ENCODE assay signal across 32 cellular contexts in genomic region chr11:44847316-44847715, GRCh38.
"Had no signal": no experiment of that assay in that cellular context is flagged by ENCODE, and none has a peak within 500 bp of the region (broad histone marks: within the 10 kb centered on the region; RNA-seq: fewer than 3 reads in every experiment).

No MANE protein-coding gene starts in this region.

- H3K4me1 Mint-ChIP-seq: activated CD4-positive, alpha-beta T cell treated with anti-CD3 and anti-CD28 coated beads for 36 hours; activated CD4-positive, alpha-beta T cell treated with anti-CD3 and anti-CD28 coated beads, Interleukin-2, amount 10 ng/mL, durations not matched to agents 24 days and 14 days; activated CD8-positive, alpha-beta memory T cell treated with anti-CD3 and anti-CD28 coated beads, Interleukin-2, amount 10 ng/mL, durations not matched to agents 7 days and 5 days; activated naive CD4-positive, alpha-beta T cell treated with anti-CD3 and anti-CD28 coated beads, Interleukin-2, amount 50 U/mL, for 24 hours; activated naive CD8-positive, alpha-beta T cell treated with anti-CD3 and anti-CD28 coated beads for 36 hours; activated naive CD8-positive, alpha-beta T cell treated with anti-CD3 and anti-CD28 coated beads, Interleukin-2, amount 50 U/mL, for 24 hours had no signal

- H3K4me3 ChIP-seq: adrenal gland, body of pancreas, colonic mucosa had no signal

- DNase-seq: activated CD4-positive, alpha-beta memory T cell treated with anti-CD3 and anti-CD28 coated beads for 36 hours; activated CD4-positive, alpha-beta T cell treated with anti-CD3 and anti-CD28 coated beads for 36 hours; activated CD4-positive, alpha-beta T cell treated with anti-CD3 and anti-CD28 coated beads, Interleukin-2, amount 10 ng/mL, durations not matched to agents 24 days and 14 days; activated CD4-positive, CD25-positive, alpha-beta regulatory T cell; activated CD4-positive, CD25-positive, alpha-beta regulatory T cell treated with anti-CD3 and anti-CD28 coated beads, Interleukin-2, amount 50 U/mL, for 72 hours; activated CD8-positive, alpha-beta memory T cell treated with anti-CD3 and anti-CD28 coated beads, Interleukin-2, amount 10 ng/mL, durations not matched to agents 7 days and 5 days; activated CD8-positive, alpha-beta memory T cell treated with anti-CD3 and anti-CD28 coated beads, Interleukin-2, amount 50 U/mL, for 4 hours; activated CD8-positive, alpha-beta T cell treated with anti-CD3 and anti-CD28 coated beads, Interleukin-2, amount 10 ng/mL, durations not matched to agents 7 days and 5 days; activated effector memory CD4-positive, alpha-beta T cell treated with anti-CD3 and anti-CD28 coated beads, Interleukin-2, amount 50 U/mL, for 16 hours; activated naive CD4-positive, alpha-beta T cell treated with anti-CD3 and anti-CD28 coated beads for 36 hours; activated naive CD8-positive, alpha-beta T cell treated with anti-CD3 and anti-CD28 coated beads for 36 hours; activated naive CD8-positive, alpha-beta T cell treated with anti-CD3 and anti-CD28 coated beads, Interleukin-2, amount 50 U/mL, for 24 hours; activated T-cell treated with anti-CD3 and anti-CD28 coated beads, Interleukin-2, amount 50 U/mL, for 1 hour; activated T-cell treated with anti-CD3 and anti-CD28 coated beads, Interleukin-2, amount 50 U/mL, for 48 hours; adrenal gland; amygdala; aorta; body of pancreas; caudate nucleus; colonic mucosa; effector CD8-positive, alpha-beta T cell; foreskin fibroblast; head of caudate nucleus; T-helper 1 cell; T-helper 17 cell; T1000; WERI-Rb-1 had no signal

- H3K27ac ChIP-seq: adrenal gland, body of pancreas, colonic mucosa, WERI-Rb-1 had no signal

- ATAC-seq: activated CD4-positive, alpha-beta T cell treated with anti-CD3 and anti-CD28 coated beads for 36 hours; activated CD8-positive, alpha-beta memory T cell treated with anti-CD3 and anti-CD28 coated beads, Interleukin-2, amount 10 ng/mL, durations not matched to agents 7 days and 5 days; activated CD8-positive, alpha-beta T cell treated with anti-CD3 and anti-CD28 coated beads, Interleukin-2, amount 10 ng/mL, durations not matched to agents 7 days and 5 days; activated naive CD8-positive, alpha-beta T cell treated with anti-CD3 and anti-CD28 coated beads, Interleukin-2, amount 50 U/mL, for 24 hours; body of pancreas; esophagus mucosa; T-helper 17 cell had no signal

- H3K27me3 ChIP-seq: adrenal gland, body of pancreas, colonic mucosa had no signal

- H3K4me3 Mint-ChIP-seq: activated CD4-positive, alpha-beta memory T cell treated with anti-CD3 and anti-CD28 coated beads for 36 hours; activated CD4-positive, alpha-beta T cell treated with anti-CD3 and anti-CD28 coated beads for 36 hours; activated CD4-positive, alpha-beta T cell treated with anti-CD3 and anti-CD28 coated beads, Interleukin-2, amount 10 ng/mL, durations not matched to agents 24 days and 14 days; activated CD8-positive, alpha-beta memory T cell treated with anti-CD3 and anti-CD28 coated beads, Interleukin-2, amount 10 ng/mL, durations not matched to agents 7 days and 5 days; activated CD8-positive, alpha-beta T cell treated with anti-CD3 and anti-CD28 coated beads, Interleukin-2, amount 10 ng/mL, durations not matched to agents 7 days and 5 days; activated naive CD4-positive, alpha-beta T cell treated with anti-CD3 and anti-CD28 coated beads for 36 hours; activated naive CD4-positive, alpha-beta T cell treated with anti-CD3 and anti-CD28 coated beads, Interleukin-2, amount 50 U/mL, for 24 hours; activated naive CD8-positive, alpha-beta T cell treated with anti-CD3 and anti-CD28 coated beads for 36 hours; activated naive CD8-positive, alpha-beta T cell treated with anti-CD3 and anti-CD28 coated beads, Interleukin-2, amount 50 U/mL, for 24 hours; activated T-helper 1 cell treated with anti-CD3 and anti-CD28 coated beads, Interleukin-12 subunit alpha, Interleukin-12 subunit beta, Interleukin-2, Interleukin-4 antibody, amounts not matched to agents 30 ng/mL and 10 ng/mL and 1 ng/mL, durations not matched to agents 14 hours and 24 hours and 36 hours; T-helper 17 cell; T-helper 2 cell treated with Interferon-gamma antibody and Interleukin-4, amounts not matched to agents 5 μg/mL and 100 μg/mL, for 36 hours had no signal

- H3K27me3 Mint-ChIP-seq: activated CD4-positive, alpha-beta memory T cell treated with anti-CD3 and anti-CD28 coated beads for 36 hours; activated naive CD4-positive, alpha-beta T cell treated with anti-CD3 and anti-CD28 coated beads, Interleukin-2, amount 50 U/mL, for 24 hours; activated naive CD8-positive, alpha-beta T cell treated with anti-CD3 and anti-CD28 coated beads for 36 hours; T-helper 17 cell had no signal

- H3K27ac Mint-ChIP-seq: activated CD4-positive, alpha-beta memory T cell treated with anti-CD3 and anti-CD28 coated beads for 36 hours; activated CD4-positive, alpha-beta T cell treated with anti-CD3 and anti-CD28 coated beads for 36 hours; activated CD4-positive, alpha-beta T cell treated with anti-CD3 and anti-CD28 coated beads, Interleukin-2, amount 10 ng/mL, durations not matched to agents 24 days and 14 days; activated CD8-positive, alpha-beta memory T cell treated with anti-CD3 and anti-CD28 coated beads, Interleukin-2, amount 10 ng/mL, durations not matched to agents 7 days and 5 days; activated CD8-positive, alpha-beta T cell treated with anti-CD3 and anti-CD28 coated beads, Interleukin-2, amount 10 ng/mL, durations not matched to agents 7 days and 5 days; activated naive CD4-positive, alpha-beta T cell treated with anti-CD3 and anti-CD28 coated beads for 36 hours; activated naive CD4-positive, alpha-beta T cell treated with anti-CD3 and anti-CD28 coated beads, Interleukin-2, amount 50 U/mL, for 24 hours; activated naive CD8-positive, alpha-beta T cell treated with anti-CD3 and anti-CD28 coated beads for 36 hours; activated naive CD8-positive, alpha-beta T cell treated with anti-CD3 and anti-CD28 coated beads, Interleukin-2, amount 50 U/mL, for 24 hours; activated T-helper 1 cell treated with anti-CD3 and anti-CD28 coated beads, Interleukin-12 subunit alpha, Interleukin-12 subunit beta, Interleukin-2, Interleukin-4 antibody, amounts not matched to agents 30 ng/mL and 10 ng/mL and 1 ng/mL, durations not matched to agents 14 hours and 24 hours and 36 hours; activated T-helper 2 cell treated with anti-CD3 and anti-CD28 coated beads, Interferon-gamma antibody, Interleukin-2, Interleukin-4, amounts not matched to agents 10 μg/mL and 5 μg/mL and 100 μg/mL, durations not matched to agents 14 hours and 24 hours and 36 hours; T-helper 17 cell; T-helper 2 cell treated with Interferon-gamma antibody and Interleukin-4, amounts not matched to agents 5 μg/mL and 100 μg/mL, for 36 hours had no signal

- H3K4me1 ChIP-seq: body of pancreas, colonic mucosa had no signal

- H3K9me3 ChIP-seq: adrenal gland, colonic mucosa had no signal

- H3K36me3 ChIP-seq: adrenal gland, colonic mucosa had no signal

- H3K9me3 Mint-ChIP-seq: activated naive CD4-positive, alpha-beta T cell treated with anti-CD3 and anti-CD28 coated beads, Interleukin-2, amount 50 U/mL, for 24 hours had no signal
